Comparison of ENCODE assay signal across 8 cellular contexts in genomic region chr19:40570313-40571004, GRCh38. TPM values are rescaled to one million over a fixed set of nuclear protein-coding genes. Genes with fewer than 3 reads are reported as not detected.
DNase-seq lines count a peak whose midpoint lies in the region; ATAC-seq and TF ChIP-seq lines count a peak whose summit lies in the region.

No MANE protein-coding gene starts in this region.

- H4K5ac ChIP-seq in mesendoderm (ENCODE audit: low read length), result no peak overlapping the region

- H3K4me2 ChIP-seq in mesendoderm (ENCODE audit: low read length), result peak overlapping the region; percentile 80

- H3K4me1 ChIP-seq in endodermal cell (ENCODE audit: control insufficient read depth, insufficient read depth, low read length) (no peaks in the 10 kb centered on the region), mesendoderm (ENCODE audit: control insufficient read depth, low read depth, low read length) (peaks cover 3% of the 10 kb centered on the region)

- H2AK5ac ChIP-seq in mesendoderm (ENCODE audit: low read length), result no peak overlapping the region

- H3K23ac ChIP-seq in mesendoderm (ENCODE audit: low read length), result no peak overlapping the region

- H3K9me3 ChIP-seq in endodermal cell (ENCODE audit: control insufficient read depth, low read length), result no peaks in the 10 kb centered on the region

- H3K27ac Mint-ChIP-seq in endodermal cell, result no peak overlapping the region

- H3K27me3 ChIP-seq in endodermal cell (ENCODE audit: control insufficient read depth, insufficient read depth, low read length, poor library complexity, severe bottlenecking), result peaks cover 49% of the 10 kb centered on the region
- peaks cover 26% of the 10 kb centered on the region for H3K27me3 ChIP-seq in mesendoderm (ENCODE audit: insufficient read depth, low read length, poor library complexity)

- H3K79me2 ChIP-seq in mesendoderm (ENCODE audit: control insufficient read depth, insufficient read depth, low read length), result no peaks in the 10 kb centered on the region

- peaks cover 3% of the 10 kb centered on the region for H3K9me3 Mint-ChIP-seq in endodermal cell

- ATAC-seq in GM21367 (IDR thresholded peaks at IDR 0.05; ENCODE audit: unreplicated experiment), result peak; percentile 60

- no peak overlapping the region for H3K27ac ChIP-seq in endodermal cell (ENCODE audit: low read depth, low read length)
- no peak overlapping the region for H3K27ac ChIP-seq in mesendoderm (ENCODE audit: low read depth, low read length)

- peak overlapping the region; percentile 96 for H3K56ac ChIP-seq in mesendoderm (ENCODE audit: low read length)

- peaks cover 66% of the 10 kb centered on the region for H3K27me3 Mint-ChIP-seq in endodermal cell (ENCODE audit: insufficient read depth)

- peak overlapping the region; percentile 55 for H3K4me3 Mint-ChIP-seq in endodermal cell

- DNase-seq in COLO668 (lab: John Stamatoyannopoulos, UW; ENCODE audit: unreplicated experiment), result peak; percentile 98
- peak; percentile 91 for DNase-seq in HT1080 (ENCODE audit: low read depth)
- DNase-seq in NOMO-1 treated with DMSO at 0.1 percent for 48 hours (lab: John Stamatoyannopoulos, UW; ENCODE audit: unreplicated experiment), result peak; percentile 98
- peak; percentile 73 to 95 (median 83) for DNase-seq in activated CD8-positive, alpha-beta memory T cell treated with anti-CD3 and anti-CD28 coated beads for 48 hours (ENCODE audit: low read depth in 2 of 3, low spot score in 2 of 3)
- peak; percentile 100 for DNase-seq in endodermal cell
- peak; percentile 100 for DNase-seq in mesendoderm
- DNase-seq in stimulated activated CD8-positive, alpha-beta memory T cell treated with anti-CD3 and anti-CD28 coated beads, Interleukin-12 subunit alpha, Interleukin-12 subunit beta, amount 100 ng/mL, for 4 hours (ENCODE audit: low read depth), result peak; percentile 81

- no peak overlapping the region for H2BK120ac ChIP-seq in mesendoderm (ENCODE audit: low read depth, low read length)

- peaks cover 5% of the 10 kb centered on the region for H3K4me1 Mint-ChIP-seq in endodermal cell

- WGBS in endodermal cell (ENCODE audit: insufficient coverage in 1 of 2, insufficient read length in 1 of 2), 2 experiments, result 0 to 1% methylated on average over 10 to 53 of the region's 53 CpGs
- no CpG with 5 or more reads among the region's 53 CpGs for WGBS in mesendoderm (ENCODE audit: extremely low coverage, insufficient coverage, low lambda C conversion rate)

- H4K8ac ChIP-seq in mesendoderm (ENCODE audit: low read depth, low read length), result no peak overlapping the region

- no peaks in the 10 kb centered on the region for H3K36me3 Mint-ChIP-seq in endodermal cell (ENCODE audit: low read depth)

- H3K79me1 ChIP-seq in mesendoderm (ENCODE audit: low read length), result no peaks in the 10 kb centered on the region

- H3K4ac ChIP-seq in mesendoderm (ENCODE audit: low read depth, low read length), result no peak overlapping the region

- H3K18ac ChIP-seq in mesendoderm (ENCODE audit: low read length), result peak overlapping the region; percentile 15

- peak overlapping the region; percentile 81 for H3K4me3 ChIP-seq in endodermal cell (ENCODE audit: low read length)
- H3K4me3 ChIP-seq in mesendoderm (ENCODE audit: low read length), result no peak overlapping the region

- no peak overlapping the region for H3K9ac ChIP-seq in endodermal cell (ENCODE audit: extremely low read depth, low read length, poor library complexity, severe bottlenecking)
- peak overlapping the region; percentile 78 for H3K9ac ChIP-seq in mesendoderm (ENCODE audit: low read length)

- no peak overlapping the region for H2BK5ac ChIP-seq in mesendoderm (ENCODE audit: low read length)

- no peak overlapping the region for H2BK15ac ChIP-seq in mesendoderm (replicated peaks; ENCODE audit: low read depth)

- no peak for TF ChIP-seq CTCF in endodermal cell (conservative IDR thresholded peaks at IDR 0.05)

- no peaks in the 10 kb centered on the region for H3K36me3 ChIP-seq in endodermal cell (ENCODE audit: control insufficient read depth, insufficient read depth, low read length)
- no peaks in the 10 kb centered on the region for H3K36me3 ChIP-seq in mesendoderm (ENCODE audit: control insufficient read depth, insufficient read depth, low read length)

RNA-seq across cellular contexts. Expression of gene SHKBP1, which starts 6.2 kb away (rescaled TPM):
- total RNA-seq in HT1080 (2014; rRNA removed; shearing (Covaris generic)), result 32.2 and 47.4 TPM in 2 replicates
- polyA plus RNA-seq in HT1080 (2015; cell fraction: cytosol; rRNA removed), result 45.4 and 60.8 TPM in 2 replicates
- polyA plus RNA-seq in HT1080 (2015; cell fraction: nucleus; rRNA removed), result 50.2 and 51.3 TPM in 2 replicates
- total RNA-seq in endodermal cell, result 100 to 1,000 TPM; 110 TPM
- 90.9 TPM for polyA plus RNA-seq in endodermal cell (2013, experiment 1 of 2)
- polyA plus RNA-seq in endodermal cell (2013, experiment 2 of 2), result 81.4 TPM
- polyA plus RNA-seq in mesendoderm (2013, experiment 1 of 2), result 52.1 TPM
- polyA plus RNA-seq in mesendoderm (2013, experiment 2 of 2), result 49.6 TPM

RNA-seq across cellular contexts. Expression of gene LTBP4, which starts 30.7 kb away (rescaled TPM):
- total RNA-seq in HT1080 (2014; rRNA removed; shearing (Covaris generic)), result 14.3 and 24.5 TPM in 2 replicates
- 48.0 and 48.2 TPM in 2 replicates for polyA plus RNA-seq in HT1080 (2015; cell fraction: cytosol; rRNA removed)
- 194 and 250 TPM in 2 replicates for polyA plus RNA-seq in HT1080 (2015; cell fraction: nucleus; rRNA removed)
- 100 to 1,000 TPM; 104 to 133 TPM for total RNA-seq in endodermal cell
- polyA plus RNA-seq in endodermal cell (2013, experiment 1 of 2), result 219 TPM
- polyA plus RNA-seq in endodermal cell (2013, experiment 2 of 2), result 194 TPM
- 28.7 TPM for polyA plus RNA-seq in mesendoderm (2013, experiment 1 of 2)
- polyA plus RNA-seq in mesendoderm (2013, experiment 2 of 2), result 28.9 TPM
